Comparison of ENCODE assay signal across 12 cellular contexts in the genomic region with DNA sequence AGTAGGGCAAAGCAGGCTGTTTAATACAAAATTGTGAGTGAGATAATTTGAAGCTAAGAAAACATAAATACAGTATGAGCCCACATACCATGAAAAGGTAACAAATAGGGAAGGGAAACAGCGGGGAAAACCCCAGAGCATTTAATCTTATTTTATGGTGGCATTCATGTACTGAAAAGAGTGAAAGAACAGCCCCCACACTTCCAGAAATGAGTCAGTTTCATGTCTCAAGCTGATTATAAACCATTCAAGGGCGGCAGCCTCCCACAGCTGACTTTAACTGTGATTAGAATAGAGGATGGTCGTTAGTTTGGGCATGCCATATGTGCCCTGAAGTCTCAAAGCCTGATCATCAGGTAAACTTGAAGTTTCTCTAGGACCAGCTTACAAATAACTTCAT.
A peak's percentile ranks its signal among the peaks of the same experiment; 100 is the strongest.
DNase-seq lines count a peak whose midpoint lies in the region; ATAC-seq, FAIRE-seq and TF ChIP-seq lines count a peak whose summit lies in the region.
"Had no signal": no experiment of that assay in that cellular context is flagged by ENCODE, and none has a peak within 500 bp of the region (broad histone marks: within the 10 kb centered on the region; RNA-seq: fewer than 3 reads in every experiment).

No MANE protein-coding gene starts in this region.

- POLR2A ChIA-PET in activated CD4-positive, alpha-beta memory T cell treated with anti-CD3 and anti-CD28 coated beads for 36 hours (lab: Charles Lee) = no interaction called here

- TF ChIP-seq POLR2A in GM12892 (IDR thresholded peaks at IDR 0.05; ENCODE audit: low read depth, low read length) = no peak

- no peaks in the 10 kb centered on the region for H3K36me3 Mint-ChIP-seq in activated CD4-positive, alpha-beta memory T cell treated with anti-CD3 and anti-CD28 coated beads for 36 hours
- H3K36me3 Mint-ChIP-seq: WTC11 had no signal

- intact Hi-C loops in activated CD4-positive, alpha-beta memory T cell treated with anti-CD3 and anti-CD28 coated beads for 36 hours (cut with micrococcal nuclease) = no loop called here
- intact Hi-C loops in left colon (cut with DNase I, micrococcal nuclease) = no loop called here

- peak; percentile 0 for DNase-seq in GM12892 (ENCODE audit: insufficient read length)
- DNase-seq in NCI-H69 (lab: John Stamatoyannopoulos, UW) = peak; percentile 48
- DNase-seq in T-helper 1 cell = no peak
- DNase-seq in GF-D8 (lab: John Stamatoyannopoulos, UW) = no peak
- DNase-seq in activated CD4-positive, alpha-beta memory T cell treated with anti-CD3 and anti-CD28 coated beads for 36 hours = no peak
- no peak for DNase-seq in left colon
- DNase-seq: activated naive CD8-positive, alpha-beta T cell treated with anti-CD3 and anti-CD28 coated beads, Interleukin-2, amount 50 U/mL, for 24 hours; BE2C had no signal

- CTCF ChIA-PET in activated CD4-positive, alpha-beta memory T cell treated with anti-CD3 and anti-CD28 coated beads for 36 hours (lab: Charles Lee) = no interaction called here

- no peak overlapping the region for H3K27ac Mint-ChIP-seq in activated CD4-positive, alpha-beta memory T cell treated with anti-CD3 and anti-CD28 coated beads for 36 hours
- H3K27ac Mint-ChIP-seq: activated naive CD8-positive, alpha-beta T cell treated with anti-CD3 and anti-CD28 coated beads, Interleukin-2, amount 50 U/mL, for 24 hours; WTC11 had no signal

- H3K4me3 Mint-ChIP-seq in activated CD4-positive, alpha-beta memory T cell treated with anti-CD3 and anti-CD28 coated beads for 36 hours = no peak overlapping the region
- H3K4me3 Mint-ChIP-seq: activated naive CD8-positive, alpha-beta T cell treated with anti-CD3 and anti-CD28 coated beads, Interleukin-2, amount 50 U/mL, for 24 hours; WTC11 had no signal

- no peaks in the 10 kb centered on the region for H3K27me3 Mint-ChIP-seq in activated CD4-positive, alpha-beta memory T cell treated with anti-CD3 and anti-CD28 coated beads for 36 hours
- H3K27me3 Mint-ChIP-seq: activated naive CD8-positive, alpha-beta T cell treated with anti-CD3 and anti-CD28 coated beads, Interleukin-2, amount 50 U/mL, for 24 hours had no signal

- H3K4me1 Mint-ChIP-seq in activated CD4-positive, alpha-beta memory T cell treated with anti-CD3 and anti-CD28 coated beads for 36 hours (ENCODE audit: low read depth) = no peaks in the 10 kb centered on the region
- H3K4me1 Mint-ChIP-seq: activated naive CD8-positive, alpha-beta T cell treated with anti-CD3 and anti-CD28 coated beads, Interleukin-2, amount 50 U/mL, for 24 hours; WTC11 had no signal

- FAIRE-seq in GM12892 (lab: Jason Lieb, UNC) = peak; percentile 92
- FAIRE-seq: islet of Langerhans had no signal

- ATAC-seq in GM19452 (IDR thresholded peaks at IDR 0.05; ENCODE audit: unreplicated experiment) (peak; percentile 97), HG02938 (IDR thresholded peaks at IDR 0.05; ENCODE audit: unreplicated experiment) (peak; percentile 97), left colon (no peak)
- ATAC-seq: activated naive CD8-positive, alpha-beta T cell treated with anti-CD3 and anti-CD28 coated beads, Interleukin-2, amount 50 U/mL, for 24 hours; WTC11 had no signal

- peaks cover 20% of the 10 kb centered on the region for H3K9me3 Mint-ChIP-seq in activated CD4-positive, alpha-beta memory T cell treated with anti-CD3 and anti-CD28 coated beads for 36 hours

Comparison
In these comparisons a context has a peak if more than half of its experiments do, and no peak if none do; other contexts are left out.
1. DNase-seq: peak in GM12892 (single experiment) and NCI-H69 (single experiment); none in T-helper 1 cell (0 of 5), GF-D8 (single experiment), activated CD4-positive, alpha-beta memory T cell treated with anti-CD3 and anti-CD28 coated beads for 36 hours (single experiment) and left colon (0 of 2).